In genomic region chr5:156400542-156400941, GRCh38 we compare ENCODE assay signal across 27 cellular contexts.
"Had no signal": no experiment of that assay in that cellular context is flagged by ENCODE, and none has a peak within 500 bp of the region (broad histone marks: within the 10 kb centered on the region; RNA-seq: fewer than 3 reads in every experiment).

No MANE protein-coding gene starts in this region.

- DNase-seq: islet precursor cell; left ventricle myocardium inferior; midbrain; mucosa of descending colon; naive thymus-derived CD4-positive, alpha-beta T cell; nucleus accumbens; pancreas; posterior cingulate gyrus; retina; right cardiac atrium; stimulated activated CD4-positive, alpha-beta T cell treated with anti-CD3 and anti-CD28 coated beads, Interleukin-12 subunit alpha, Interleukin-12 subunit beta, amount 100 ng/mL, for 4 hours; stimulated activated CD4-positive, alpha-beta T cell treated with anti-CD3 and anti-CD28 coated beads, Interleukin-15, amount 100 ng/mL, for 24 hours; stimulated activated CD4-positive, alpha-beta T cell treated with anti-CD3 and anti-CD28 coated beads, Interleukin-2, amount 100 ng/mL, for 24 hours; stimulated activated CD4-positive, alpha-beta T cell treated with anti-CD3 and anti-CD28 coated beads, Interleukin-4, amount 100 ng/mL, for 1 hour; stimulated activated naive B cell treated with anti-CD40 and anti-IgM and Interleukin-4, amounts not matched to agents 10 μg/mL and 1 μg/mL and 100 μg/mL, for 72 hours; stimulated activated naive CD8-positive, alpha-beta T cell treated with anti-CD3 and anti-CD28 coated beads, Interleukin-15, Interleukin-2, amounts not matched to agents 100 U/mL and 50 U/mL, for 24 hours; stomach; testis; thyroid gland; transverse colon; upper lobe of left lung had no signal

- H3K9me3 Mint-ChIP-seq: naive thymus-derived CD4-positive, alpha-beta T cell; natural killer cell treated with Interleukin-12 subunit alpha and Interleukin-12 subunit beta and Interleukin-15 and Interleukin-18, amount 100 ng/mL, for 72 hours; neural crest cell had no signal

- H3K9me3 ChIP-seq: left ventricle myocardium inferior, mucosa of descending colon, pancreas, prostate gland, stomach, testis, thyroid gland, transverse colon, upper lobe of left lung, vagina had no signal

- H3K4me3 Mint-ChIP-seq: naive thymus-derived CD4-positive, alpha-beta T cell; natural killer cell treated with Interleukin-12 subunit alpha and Interleukin-12 subunit beta and Interleukin-15 and Interleukin-18, amount 100 ng/mL, for 72 hours; neural crest cell; stimulated activated naive B cell treated with anti-CD40 and anti-IgM and Interleukin-4, amounts not matched to agents 10 μg/mL and 1 μg/mL and 100 μg/mL, for 72 hours had no signal

- H3K36me3 Mint-ChIP-seq: naive thymus-derived CD4-positive, alpha-beta T cell; natural killer cell treated with Interleukin-12 subunit alpha and Interleukin-12 subunit beta and Interleukin-15 and Interleukin-18, amount 100 ng/mL, for 72 hours; stimulated activated naive B cell treated with anti-CD40 and anti-IgM and Interleukin-4, amounts not matched to agents 10 μg/mL and 1 μg/mL and 100 μg/mL, for 72 hours had no signal

- H3K27me3 ChIP-seq: pancreas, stomach, testis, thyroid gland, transverse colon, upper lobe of left lung, vagina had no signal

- H3K36me3 ChIP-seq: left ventricle myocardium inferior, pancreas, prostate gland, stomach, thyroid gland, transverse colon, upper lobe of left lung, vagina had no signal

- H3K4me3 ChIP-seq: left ventricle myocardium inferior, lung, mucosa of descending colon, pancreas, prostate gland, skin epidermis, stomach, testis, thyroid gland, transverse colon, upper lobe of left lung, vagina had no signal

- H3K4me1 ChIP-seq: pancreas, prostate gland, testis, thyroid gland, upper lobe of left lung had no signal

- H3K27me3 Mint-ChIP-seq: stimulated activated naive B cell treated with anti-CD40 and anti-IgM and Interleukin-4, amounts not matched to agents 10 μg/mL and 1 μg/mL and 100 μg/mL, for 72 hours had no signal

- H3K27ac Mint-ChIP-seq: naive thymus-derived CD4-positive, alpha-beta T cell; natural killer cell treated with Interleukin-12 subunit alpha and Interleukin-12 subunit beta and Interleukin-15 and Interleukin-18, amount 100 ng/mL, for 72 hours; stimulated activated naive B cell treated with anti-CD40 and anti-IgM and Interleukin-4, amounts not matched to agents 10 μg/mL and 1 μg/mL and 100 μg/mL, for 72 hours had no signal
